In genomic region chr16:88706288-88706964, GRCh38 we compare ENCODE assay signal across 8 cellular contexts.
A peak's percentile ranks its signal among the peaks of the same experiment; 100 is the strongest.
DNase-seq lines count a peak whose midpoint lies in the region; ATAC-seq and TF ChIP-seq lines count a peak whose summit lies in the region.

CTU2 (plus strand) TSS chr16:88706503; CDS start chr16:88706531, 28 bp downstream.
A gene with protein sequence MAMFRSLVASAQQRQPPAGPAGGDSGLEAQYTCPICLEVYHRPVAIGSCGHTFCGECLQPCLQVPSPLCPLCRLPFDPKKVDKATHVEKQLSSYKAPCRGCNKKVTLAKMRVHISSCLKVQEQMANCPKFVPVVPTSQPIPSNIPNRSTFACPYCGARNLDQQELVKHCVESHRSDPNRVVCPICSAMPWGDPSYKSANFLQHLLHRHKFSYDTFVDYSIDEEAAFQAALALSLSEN (minus strand): TSS chr16:88706408. CDS start chr16:88706325, 83 bp downstream.

- DNase-seq in NCI-H446 treated with DMSO at 0.1 percent for 48 hours (lab: John Stamatoyannopoulos, UW) = peak; percentile 31
- peak; percentile 90 to 93 for DNase-seq in activated CD4-positive, alpha-beta T cell treated with anti-CD3 and anti-CD28 coated beads for 4 hours
- peak; percentile 86 for DNase-seq in kidney tubule cell (ENCODE audit: low spot score)
- DNase-seq in stimulated activated CD4-positive, alpha-beta T cell treated with anti-CD3 and anti-CD28 coated beads, Interleukin-1b, Interleukin-23, amount 100 ng/mL, for 1 hour (ENCODE audit: low read depth in 2 of 2) = peak; percentile 74 to 90

- peaks cover 28% of the 10 kb centered on the region for H3K79me2 ChIP-seq in ACC112 (ENCODE audit: control insufficient read depth, insufficient read depth, low read length, unreplicated experiment)

- peak within 1 kb of the TSS; percentile 85 for H3K4me3 ChIP-seq in ACC112 (ENCODE audit: low read depth, low read length)

- H2AFZ ChIP-seq in ACC112 (ENCODE audit: low read length, unreplicated experiment) = peak within 1 kb of the TSS; percentile 97

- peaks cover 13% of the 10 kb centered on the region for H3K4me1 ChIP-seq in ACC112 (ENCODE audit: control insufficient read depth, insufficient read depth, low read length, unreplicated experiment)

- H3K27ac ChIP-seq in ACC112 (ENCODE audit: low read depth, low read length) (peak within 1 kb of the TSS; percentile 39; the same call in 1 of the 2 replicates), cingulate gyrus (ENCODE audit: low read depth, low read length) (peak within 1 kb of the TSS; percentile 65)

- ATAC-seq in HG03097 (IDR thresholded peaks at IDR 0.05; ENCODE audit: low FRiP score, unreplicated experiment) = peak; percentile 63

- no peaks in the 10 kb centered on the region for H3K27me3 ChIP-seq in ACC112 (ENCODE audit: insufficient read depth, low read length)

- TF ChIP-seq POLR2A in GM18526 (IDR thresholded peaks at IDR 0.05; ENCODE audit: extremely low read depth, insufficient read length) = peak; percentile 70

- H3K36me3 ChIP-seq in ACC112 (ENCODE audit: insufficient read depth, low read length) = no peaks in the 10 kb centered on the region; the same call in 1 of the 2 replicates

Comparison
In these comparisons a context has a peak if more than half of its experiments do, and no peak if none do; other contexts are left out.
1. Peak in every context shown above with its lines: DNase-seq, ATAC-seq, H3K4me3 ChIP-seq and H3K27ac ChIP-seq.
2. DNase-seq: peak in every context shown above with its lines; median percentile 92 in activated CD4-positive, alpha-beta T cell treated with anti-CD3 and anti-CD28 coated beads for 4 hours; 86 in kidney tubule cell; 82 in stimulated activated CD4-positive, alpha-beta T cell treated with anti-CD3 and anti-CD28 coated beads, Interleukin-1b, Interleukin-23, amount 100 ng/mL, for 1 hour; 31 in NCI-H446 treated with DMSO at 0.1 percent for 48 hours.